ENCODE assay signal across 19 cellular contexts in genomic region chr4:174467107-174467506, GRCh38.
"Had no signal": no experiment of that assay in that cellular context is flagged by ENCODE, and none has a peak within 500 bp of the region (broad histone marks: within the 10 kb centered on the region; RNA-seq: fewer than 3 reads in every experiment).

No MANE protein-coding gene starts in this region.

- H2AFZ ChIP-seq: hepatocyte had no signal

- H3K27ac ChIP-seq: body of pancreas, coronary artery, hepatocyte, neutrophil, suprapubic skin had no signal

- H3K79me2 ChIP-seq: hepatocyte had no signal

- H3K4me1 Mint-ChIP-seq: activated naive CD8-positive, alpha-beta T cell treated with anti-CD3 and anti-CD28 coated beads, Interleukin-2, amount 50 U/mL, for 24 hours; central memory CD8-positive, alpha-beta T cell; natural killer cell had no signal

- H3K4me3 ChIP-seq: body of pancreas, coronary artery, hepatocyte, smooth muscle cell, suprapubic skin had no signal

- H3K4me1 ChIP-seq: suprapubic skin had no signal

- H3K36me3 ChIP-seq: neutrophil, suprapubic skin had no signal

- H3K27me3 ChIP-seq: body of pancreas, hepatocyte, neutrophil, suprapubic skin had no signal

- H3K9me3 Mint-ChIP-seq: activated T-helper 2 cell treated with anti-CD3 and anti-CD28 coated beads, Interferon-gamma antibody, Interleukin-2, Interleukin-4, amounts not matched to agents 10 μg/mL and 5 μg/mL and 100 μg/mL, durations not matched to agents 14 hours and 24 hours and 36 hours; natural killer cell had no signal

- H3K9me3 ChIP-seq: body of pancreas, neutrophil had no signal

- H3K36me3 Mint-ChIP-seq: natural killer cell had no signal

- H3K4me2 ChIP-seq: hepatocyte, smooth muscle cell had no signal

- DNase-seq: activated CD4-positive, alpha-beta T cell treated with anti-CD3 and anti-CD28 coated beads for 1 hour; activated CD4-positive, alpha-beta T cell treated with anti-CD3 and anti-CD28 coated beads, Interleukin-2, amount 50 U/mL, for 4 hours; activated naive CD4-positive, alpha-beta T cell treated with anti-CD3 and anti-CD28 coated beads for 36 hours; activated naive CD8-positive, alpha-beta T cell treated with anti-CD3 and anti-CD28 coated beads, Interleukin-2, amount 50 U/mL, for 24 hours; body of pancreas; left ventricle myocardium superior; mesenchymal stem cell; natural killer cell; stimulated activated naive CD8-positive, alpha-beta T cell treated with anti-CD3 and anti-CD28 coated beads, Interleukin-15, Interleukin-2, amounts not matched to agents 100 U/mL and 50 U/mL, for 24 hours; T-helper 9 cell; trophoblast cell had no signal

- FAIRE-seq: keratinocyte had no signal

- H3K27me3 Mint-ChIP-seq: central memory CD8-positive, alpha-beta T cell had no signal

- H3K4me3 Mint-ChIP-seq: activated naive CD4-positive, alpha-beta T cell treated with anti-CD3 and anti-CD28 coated beads for 36 hours; activated naive CD8-positive, alpha-beta T cell treated with anti-CD3 and anti-CD28 coated beads, Interleukin-2, amount 50 U/mL, for 24 hours; central memory CD8-positive, alpha-beta T cell; natural killer cell had no signal

- H3K27ac Mint-ChIP-seq: activated naive CD4-positive, alpha-beta T cell treated with anti-CD3 and anti-CD28 coated beads for 36 hours; activated naive CD8-positive, alpha-beta T cell treated with anti-CD3 and anti-CD28 coated beads, Interleukin-2, amount 50 U/mL, for 24 hours; activated T-helper 2 cell treated with anti-CD3 and anti-CD28 coated beads, Interferon-gamma antibody, Interleukin-2, Interleukin-4, amounts not matched to agents 10 μg/mL and 5 μg/mL and 100 μg/mL, durations not matched to agents 14 hours and 24 hours and 36 hours; natural killer cell had no signal
